19 cellular contexts compared by ENCODE assay signal in the genomic region with DNA sequence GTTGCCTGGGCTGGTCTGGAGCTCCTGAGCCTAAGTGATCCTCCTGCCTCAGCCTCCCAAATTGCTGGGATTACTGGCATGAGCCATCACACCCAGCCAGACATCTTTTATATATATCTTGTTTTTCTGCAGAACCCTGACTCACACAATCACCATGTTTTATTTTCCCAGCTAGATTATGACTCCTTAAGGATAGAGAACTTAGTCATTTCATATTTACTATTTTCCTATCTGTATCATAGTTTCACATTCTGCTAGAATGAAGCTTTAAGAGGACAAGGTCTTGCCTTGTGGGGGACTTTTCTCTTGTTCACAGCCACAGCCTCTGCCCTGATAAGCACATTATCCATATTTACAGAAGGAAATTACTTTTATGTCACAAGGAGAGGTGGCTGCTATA.
DNase-seq lines count a peak whose midpoint lies in the region; FAIRE-seq and TF ChIP-seq lines count a peak whose summit lies in the region.
"Had no signal": no experiment of that assay in that cellular context is flagged by ENCODE, and none has a peak within 500 bp of the region (broad histone marks: within the 10 kb centered on the region; RNA-seq: fewer than 3 reads in every experiment).

No MANE protein-coding gene starts in this region.

- H3K36me3 Mint-ChIP-seq in activated CD4-positive, alpha-beta memory T cell treated with anti-CD3 and anti-CD28 coated beads for 36 hours: peaks cover 3% of the 10 kb centered on the region
- H3K36me3 Mint-ChIP-seq in activated CD4-positive, alpha-beta memory T cell treated with anti-CD3 and anti-CD28 coated beads, Interleukin-2, amount 10 ng/mL, durations not matched to agents 7 days and 5 days (ENCODE audit: low read depth): no peaks in the 10 kb centered on the region
- H3K36me3 Mint-ChIP-seq: CD4-positive, alpha-beta memory T cell; T-cell had no signal

- no peak overlapping the region for H3K4me3 ChIP-seq in bronchial epithelial cell (ENCODE audit: low read depth, low read length)
- H3K4me3 ChIP-seq: upper lobe of right lung had no signal

- no peak for FAIRE-seq in bronchial epithelial cell (lab: Jason Lieb, UNC)

- no peaks in the 10 kb centered on the region for H3K36me3 ChIP-seq in bronchial epithelial cell (ENCODE audit: control insufficient read depth, insufficient read depth, low read length)
- H3K36me3 ChIP-seq: upper lobe of right lung, WERI-Rb-1 had no signal

- intact Hi-C loops in activated CD4-positive, alpha-beta memory T cell treated with anti-CD3 and anti-CD28 coated beads for 36 hours (cut with micrococcal nuclease): loop anchor here (1.0 kb wide), 2 partner anchors 28 to 117 kb away; no protein-coding TSS in a partner anchor

- H3K27me3 Mint-ChIP-seq in activated CD4-positive, alpha-beta memory T cell treated with anti-CD3 and anti-CD28 coated beads for 36 hours: no peaks in the 10 kb centered on the region
- H3K27me3 Mint-ChIP-seq in activated CD4-positive, alpha-beta memory T cell treated with anti-CD3 and anti-CD28 coated beads, Interleukin-2, amount 10 ng/mL, durations not matched to agents 7 days and 5 days: no peaks in the 10 kb centered on the region
- H3K27me3 Mint-ChIP-seq: CD4-positive, alpha-beta memory T cell; stimulated activated naive CD8-positive, alpha-beta T cell treated with anti-CD3 and anti-CD28 coated beads, Interleukin-15, Interleukin-2, amounts not matched to agents 100 ng/mL and 50 ng/mL, for 24 hours; T-cell had no signal

- H3K27ac Mint-ChIP-seq in activated CD4-positive, alpha-beta memory T cell treated with anti-CD3 and anti-CD28 coated beads for 36 hours: peak overlapping the region; percentile 73
- no peak overlapping the region for H3K27ac Mint-ChIP-seq in activated CD4-positive, alpha-beta memory T cell treated with anti-CD3 and anti-CD28 coated beads, Interleukin-2, amount 10 ng/mL, durations not matched to agents 7 days and 5 days
- H3K27ac Mint-ChIP-seq: T-cell had no signal

- TF ChIP-seq CTCF in bronchial epithelial cell (IDR thresholded peaks at IDR 0.05; ENCODE audit: insufficient read depth, low read length, severe bottlenecking): no peak

- H3K27me3 ChIP-seq in bronchial epithelial cell (ENCODE audit: control insufficient read depth, insufficient read depth, low read length): no peaks in the 10 kb centered on the region
- H3K27me3 ChIP-seq: upper lobe of right lung had no signal

- POLR2A ChIA-PET in activated CD4-positive, alpha-beta memory T cell treated with anti-CD3 and anti-CD28 coated beads for 36 hours (lab: Charles Lee): interaction anchor here (0.7 to 1.8 kb wide), 12 partner anchors 12 to 117 kb away, joined by 3 to 12 read pairs (median 3); no protein-coding TSS in a partner anchor
- POLR2A ChIA-PET in activated CD4-positive, alpha-beta memory T cell treated with anti-CD3 and anti-CD28 coated beads, Interleukin-2, amount 10 ng/mL, durations not matched to agents 7 days and 5 days (lab: Charles Lee): no interaction called here

- CTCF ChIA-PET in activated CD4-positive, alpha-beta memory T cell treated with anti-CD3 and anti-CD28 coated beads for 36 hours (lab: Charles Lee): interaction anchor here (0.8 to 2.2 kb wide), 6 partner anchors 17 to 405 kb away, joined by 3 to 10 read pairs (median 3); no protein-coding TSS in a partner anchor
- CTCF ChIA-PET in activated CD4-positive, alpha-beta memory T cell treated with anti-CD3 and anti-CD28 coated beads, Interleukin-2, amount 10 ng/mL, durations not matched to agents 7 days and 5 days (lab: Charles Lee): interaction anchor here (0.6 to 0.7 kb wide), 2 partner anchors 100 to 140 kb away, joined by 3 read pairs; no protein-coding TSS in a partner anchor

- H3K9me3 Mint-ChIP-seq in activated CD4-positive, alpha-beta memory T cell treated with anti-CD3 and anti-CD28 coated beads for 36 hours: peaks cover 13% of the 10 kb centered on the region
- H3K9me3 Mint-ChIP-seq in activated CD4-positive, alpha-beta memory T cell treated with anti-CD3 and anti-CD28 coated beads, Interleukin-2, amount 10 ng/mL, durations not matched to agents 7 days and 5 days: no peaks in the 10 kb centered on the region
- H3K9me3 Mint-ChIP-seq: CD4-positive, alpha-beta memory T cell; T-cell had no signal

- H3K4me1 Mint-ChIP-seq in activated CD4-positive, alpha-beta memory T cell treated with anti-CD3 and anti-CD28 coated beads for 36 hours (ENCODE audit: low read depth): peaks cover 24% of the 10 kb centered on the region
- H3K4me1 Mint-ChIP-seq in activated CD4-positive, alpha-beta memory T cell treated with anti-CD3 and anti-CD28 coated beads, Interleukin-2, amount 10 ng/mL, durations not matched to agents 7 days and 5 days: no peaks in the 10 kb centered on the region

- H3K4me3 Mint-ChIP-seq in activated CD4-positive, alpha-beta memory T cell treated with anti-CD3 and anti-CD28 coated beads for 36 hours: no peak overlapping the region
- no peak overlapping the region for H3K4me3 Mint-ChIP-seq in activated CD4-positive, alpha-beta memory T cell treated with anti-CD3 and anti-CD28 coated beads, Interleukin-2, amount 10 ng/mL, durations not matched to agents 7 days and 5 days
- H3K4me3 Mint-ChIP-seq: CD4-positive, alpha-beta memory T cell; stimulated activated naive CD8-positive, alpha-beta T cell treated with anti-CD3 and anti-CD28 coated beads, Interleukin-15, Interleukin-2, amounts not matched to agents 100 ng/mL and 50 ng/mL, for 24 hours; T-cell had no signal

- peak; percentile 23 for DNase-seq in activated CD4-positive, alpha-beta memory T cell treated with anti-CD3 and anti-CD28 coated beads for 36 hours
- DNase-seq in activated CD4-positive, alpha-beta memory T cell treated with anti-CD3 and anti-CD28 coated beads, Interleukin-2, amount 10 ng/mL, durations not matched to agents 7 days and 5 days: no peak
- DNase-seq in HCEC 1CT (peak; percentile 57), bronchial epithelial cell (ENCODE audit: low read depth) (peak; percentile 80), kidney tubule cell (ENCODE audit: low spot score) (peak; percentile 31), NCI-H128 (lab: John Stamatoyannopoulos, UW; ENCODE audit: unreplicated experiment) (no peak), D341Med (ENCODE audit: low spot score) (no peak), HuH-7.5 (ENCODE audit: low spot score) (no peak)
- DNase-seq: activated naive CD4-positive, alpha-beta T cell; CD4-positive, alpha-beta memory T cell; DND-41; left cardiac atrium; MM.1S; NCI-H187 treated with DMSO at 0.1 percent for 48 hours; NCI-H446 treated with DMSO at 0.1 percent for 48 hours; T-cell; upper lobe of right lung; WERI-Rb-1 had no signal

Comparison
In these comparisons a context has a peak if more than half of its experiments do, and no peak if none do; other contexts are left out.
1. DNase-seq: peak in activated CD4-positive, alpha-beta memory T cell treated with anti-CD3 and anti-CD28 coated beads for 36 hours (single experiment), HCEC 1CT (single experiment), bronchial epithelial cell (single experiment) and kidney tubule cell (single experiment); none in activated CD4-positive, alpha-beta memory T cell treated with anti-CD3 and anti-CD28 coated beads, Interleukin-2, amount 10 ng/mL, durations not matched to agents 7 days and 5 days (single experiment), NCI-H128 (single experiment), D341Med (single experiment) and HuH-7.5 (single experiment).